24 cellular contexts compared by ENCODE assay signal in the genomic region with DNA sequence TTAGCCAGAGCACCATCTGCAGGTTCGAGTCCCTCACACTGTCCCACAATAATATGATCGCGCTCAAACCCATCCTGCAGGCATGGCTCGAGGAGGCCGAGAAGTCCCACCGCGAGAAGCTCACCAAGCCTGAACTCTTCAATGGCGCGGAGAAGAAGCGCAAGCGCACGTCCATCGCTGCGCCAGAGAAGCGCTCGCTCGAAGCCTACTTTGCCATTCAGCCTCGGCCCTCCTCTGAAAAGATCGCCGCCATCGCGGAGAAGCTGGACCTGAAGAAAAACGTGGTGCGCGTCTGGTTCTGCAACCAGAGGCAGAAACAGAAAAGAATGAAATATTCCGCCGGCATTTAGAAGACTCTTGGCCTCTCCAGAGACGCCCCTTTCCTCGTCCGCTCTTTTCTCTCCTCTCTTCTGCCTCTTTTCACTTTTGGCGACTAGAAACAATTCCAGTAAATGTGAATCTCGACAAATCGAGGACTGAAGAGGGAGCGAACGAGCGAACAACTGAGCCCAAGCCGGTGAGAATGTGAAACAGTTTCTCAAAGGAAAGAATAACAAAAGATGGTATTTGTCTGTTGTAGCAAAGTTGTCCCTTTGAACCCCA. TPM values are rescaled to one million over a fixed set of nuclear protein-coding genes. Genes with fewer than 3 reads are reported as not detected.
A peak's percentile ranks its signal among the peaks of the same experiment; 100 is the strongest.
DNase-seq lines count a peak whose midpoint lies in the region; ATAC-seq and TF ChIP-seq lines count a peak whose summit lies in the region.
"Had no signal": no experiment of that assay in that cellular context is flagged by ENCODE, and none has a peak within 500 bp of the region (broad histone marks: within the 10 kb centered on the region; RNA-seq: fewer than 3 reads in every experiment).

No MANE protein-coding gene starts in this region.

- H3K9ac ChIP-seq in HUES6 (ENCODE audit: low read length) (no peak overlapping the region), endodermal cell (ENCODE audit: extremely low read depth, low read length, poor library complexity, severe bottlenecking) (no peak overlapping the region)

- TF ChIP-seq POLR2A in heart left ventricle (IDR thresholded peaks at IDR 0.05) = no peak

- H3K27me3 Mint-ChIP-seq in activated CD4-positive, alpha-beta T cell treated with anti-CD3 and anti-CD28 coated beads, Interleukin-2, amount 10 ng/mL, durations not matched to agents 7 days and 5 days = peaks cover 80% of the 10 kb centered on the region
- H3K27me3 Mint-ChIP-seq in endodermal cell (ENCODE audit: insufficient read depth) (peaks cover 100% of the 10 kb centered on the region), neural crest cell (ENCODE audit: low read depth) (peaks cover 99% of the 10 kb centered on the region), progenitor cell of endocrine pancreas (peaks cover 96% of the 10 kb centered on the region)

- H3K4me1 ChIP-seq in HUES6 (ENCODE audit: control insufficient read depth, insufficient read depth, low read length) (peaks cover 19% of the 10 kb centered on the region), endodermal cell (ENCODE audit: control insufficient read depth, insufficient read depth, low read length) (peaks cover 4% of the 10 kb centered on the region), heart left ventricle (peaks cover 0 to 23% (median 10%) of the 10 kb centered on the region in 12 donors)

- CTCF ChIA-PET in activated CD4-positive, alpha-beta T cell treated with anti-CD3 and anti-CD28 coated beads, Interleukin-2, amount 10 ng/mL, durations not matched to agents 7 days and 5 days (lab: Charles Lee) = no interaction called here

- intact Hi-C loops in heart left ventricle (cut with DNase I) = no loop called here

- ATAC-seq in heart left ventricle = no peak
- ATAC-seq: psoas muscle, Right ventricle myocardium inferior had no signal

- H3K4me1 Mint-ChIP-seq in activated CD4-positive, alpha-beta T cell treated with anti-CD3 and anti-CD28 coated beads, Interleukin-2, amount 10 ng/mL, durations not matched to agents 7 days and 5 days = peaks cover 9% of the 10 kb centered on the region
- H3K4me1 Mint-ChIP-seq in endodermal cell (peaks cover 10% of the 10 kb centered on the region), neural crest cell (peaks cover 21% of the 10 kb centered on the region), progenitor cell of endocrine pancreas (ENCODE audit: low read depth) (peaks cover 10% of the 10 kb centered on the region)

- H3K9me3 ChIP-seq in HUES6 (ENCODE audit: control insufficient read depth, insufficient read depth, low read depth, low read length) = no peaks in the 10 kb centered on the region
- no peaks in the 10 kb centered on the region for H3K9me3 ChIP-seq in endodermal cell (ENCODE audit: control insufficient read depth, low read length)
- no peaks in the 10 kb centered on the region for H3K9me3 ChIP-seq in heart left ventricle
- H3K9me3 ChIP-seq: psoas muscle had no signal

- H3K27me3 ChIP-seq in HUES6 (ENCODE audit: control insufficient read depth, insufficient read depth, low read length) (peaks cover 100% of the 10 kb centered on the region), endodermal cell (ENCODE audit: control insufficient read depth, insufficient read depth, low read length, poor library complexity, severe bottlenecking) (peaks cover 100% of the 10 kb centered on the region), heart left ventricle (peaks cover 30 to 96% (median 58%) of the 10 kb centered on the region in 9 donors)

- TF ChIP-seq CTCF in endodermal cell (conservative IDR thresholded peaks at IDR 0.05) = no peak
- TF ChIP-seq CTCF in neural crest cell (conservative IDR thresholded peaks at IDR 0.05) = no peak
- TF ChIP-seq CTCF in progenitor cell of endocrine pancreas (IDR thresholded peaks at IDR 0.05; ENCODE audit: unreplicated experiment) = no peak
- TF ChIP-seq CTCF in heart left ventricle (IDR thresholded peaks at IDR 0.05) = no peak

- WGBS in endodermal cell (ENCODE audit: insufficient coverage in 1 of 2, insufficient read length in 1 of 2), 2 experiments = 1 to 2% methylated on average over 29 to 37 of the region's 37 CpGs
- 2 to 3% (median 2%) methylated on average over 36 to 37 of the region's 37 CpGs for WGBS in heart left ventricle, 4 donors

- peak overlapping the region; percentile 50 for H3K27ac Mint-ChIP-seq in activated CD4-positive, alpha-beta T cell treated with anti-CD3 and anti-CD28 coated beads, Interleukin-2, amount 10 ng/mL, durations not matched to agents 7 days and 5 days
- H3K27ac Mint-ChIP-seq in endodermal cell = no peak overlapping the region
- no peak overlapping the region for H3K27ac Mint-ChIP-seq in neural crest cell (ENCODE audit: unreplicated experiment)
- no peak overlapping the region for H3K27ac Mint-ChIP-seq in progenitor cell of endocrine pancreas

- H3K4me3 ChIP-seq in HUES6 (ENCODE audit: low read depth, low read length) (peak overlapping the region; percentile 41), endodermal cell (ENCODE audit: low read length) (peak overlapping the region; percentile 27), heart left ventricle (no peak overlapping the region)
- H3K4me3 ChIP-seq: psoas muscle had no signal

- DNase-seq in activated CD4-positive, alpha-beta T cell treated with anti-CD3 and anti-CD28 coated beads, Interleukin-2, amount 10 ng/mL, durations not matched to agents 7 days and 5 days = no peak
- DNase-seq in activated CD4-positive, alpha-beta T cell treated with anti-CD3 and anti-CD28 coated beads, Interleukin-2, amount 50 U/mL, for 1 hour = no peak
- DNase-seq in endodermal cell (peak; percentile 64), neural crest cell (ENCODE audit: low read depth, low spot score) (no peak), progenitor cell of endocrine pancreas (ENCODE audit: low spot score, unreplicated experiment) (no peak), heart left ventricle (no peak), SKM-1 treated with dmso at 0.1 percent for 144 hours (lab: John Stamatoyannopoulos, UW; ENCODE audit: unreplicated experiment) (no peak)
- DNase-seq: aorta; C1 segment of cervical spinal cord; cerebellar nuclear complex; effector CD8-positive, alpha-beta T cell; head of caudate nucleus; mammary epithelial cell; NCI-H1694 treated with DMSO at 0.1 percent for 48 hours; psoas muscle; stimulated activated CD4-positive, alpha-beta T cell treated with anti-CD3 and anti-CD28 coated beads, Interleukin-4, amount 100 ng/mL, for 24 hours had no signal

- POLR2A ChIA-PET in activated CD4-positive, alpha-beta T cell treated with anti-CD3 and anti-CD28 coated beads, Interleukin-2, amount 10 ng/mL, durations not matched to agents 7 days and 5 days (lab: Charles Lee) = no interaction called here

- peak overlapping the region; percentile 36 for H3K4me3 Mint-ChIP-seq in activated CD4-positive, alpha-beta T cell treated with anti-CD3 and anti-CD28 coated beads, Interleukin-2, amount 10 ng/mL, durations not matched to agents 7 days and 5 days
- H3K4me3 Mint-ChIP-seq in endodermal cell = peak overlapping the region; percentile 34
- peak overlapping the region; percentile 60 for H3K4me3 Mint-ChIP-seq in neural crest cell
- H3K4me3 Mint-ChIP-seq in progenitor cell of endocrine pancreas (ENCODE audit: low read depth) = no peak overlapping the region

- H3K9me3 Mint-ChIP-seq in activated CD4-positive, alpha-beta T cell treated with anti-CD3 and anti-CD28 coated beads, Interleukin-2, amount 10 ng/mL, durations not matched to agents 7 days and 5 days = no peaks in the 10 kb centered on the region
- peaks cover 3% of the 10 kb centered on the region for H3K9me3 Mint-ChIP-seq in endodermal cell
- H3K9me3 Mint-ChIP-seq in neural crest cell = no peaks in the 10 kb centered on the region
- no peaks in the 10 kb centered on the region for H3K9me3 Mint-ChIP-seq in progenitor cell of endocrine pancreas (ENCODE audit: low read depth)

- H3K27ac ChIP-seq in HUES6 (ENCODE audit: low read depth, low read length) (no peak overlapping the region), endodermal cell (ENCODE audit: low read depth, low read length) (no peak overlapping the region), heart left ventricle (no peak overlapping the region)
- H3K27ac ChIP-seq: psoas muscle had no signal

- peaks cover 7% of the 10 kb centered on the region for H3K36me3 Mint-ChIP-seq in activated CD4-positive, alpha-beta T cell treated with anti-CD3 and anti-CD28 coated beads, Interleukin-2, amount 10 ng/mL, durations not matched to agents 7 days and 5 days (ENCODE audit: low read depth)
- H3K36me3 Mint-ChIP-seq in endodermal cell (ENCODE audit: low read depth) (no peaks in the 10 kb centered on the region), neural crest cell (ENCODE audit: low read depth) (no peaks in the 10 kb centered on the region), progenitor cell of endocrine pancreas (ENCODE audit: insufficient read depth) (no peaks in the 10 kb centered on the region)

- no peaks in the 10 kb centered on the region for H3K36me3 ChIP-seq in HUES6 (ENCODE audit: control insufficient read depth, insufficient read depth, low read length)
- no peaks in the 10 kb centered on the region for H3K36me3 ChIP-seq in endodermal cell (ENCODE audit: control insufficient read depth, insufficient read depth, low read length)
- no peaks in the 10 kb centered on the region for H3K36me3 ChIP-seq in heart left ventricle

RNA-seq across cellular contexts. Expression of a gene that starts 1.9 kb away (rescaled TPM):
- not detected for total RNA-seq in activated CD4-positive, alpha-beta T cell treated with anti-CD3 and anti-CD28 coated beads, Interleukin-2, amount 10 ng/mL, durations not matched to agents 7 days and 5 days
- total RNA-seq in endodermal cell (not detected), neural crest cell (0.14 and 0.20 TPM in 2 replicates), progenitor cell of endocrine pancreas (0.17 and 0.31 TPM in 2 replicates), heart left ventricle (not detected)
- polyA plus RNA-seq in endodermal cell (2013, experiment 1 of 2) = 4.3 TPM
- 3.6 TPM for polyA plus RNA-seq in endodermal cell (2013, experiment 2 of 2)
- polyA plus RNA-seq in heart left ventricle = not detected
- total RNA-seq: A172; aorta; fibroblast of lung; G401; kidney epithelial cell; mammary epithelial cell; psoas muscle; Right ventricle myocardium inferior; subcutaneous adipose tissue; T-helper 1 cell treated with Interleukin-12 subunit alpha and Interleukin-12 subunit beta and Interleukin-4 antibody, amounts not matched to agents 30 ng/mL and 1 ng/mL, for 36 hours had no signal
- polyA plus RNA-seq: aorta, fibroblast of lung, mammary epithelial cell, psoas muscle had no signal

Comparison
In these comparisons a context has a peak if more than half of its experiments do, and no peak if none do; other contexts are left out.
1. H3K4me3 ChIP-seq: peak in HUES6 (single experiment) and endodermal cell (single experiment); none in heart left ventricle (0 of 12).